In the genomic region with DNA sequence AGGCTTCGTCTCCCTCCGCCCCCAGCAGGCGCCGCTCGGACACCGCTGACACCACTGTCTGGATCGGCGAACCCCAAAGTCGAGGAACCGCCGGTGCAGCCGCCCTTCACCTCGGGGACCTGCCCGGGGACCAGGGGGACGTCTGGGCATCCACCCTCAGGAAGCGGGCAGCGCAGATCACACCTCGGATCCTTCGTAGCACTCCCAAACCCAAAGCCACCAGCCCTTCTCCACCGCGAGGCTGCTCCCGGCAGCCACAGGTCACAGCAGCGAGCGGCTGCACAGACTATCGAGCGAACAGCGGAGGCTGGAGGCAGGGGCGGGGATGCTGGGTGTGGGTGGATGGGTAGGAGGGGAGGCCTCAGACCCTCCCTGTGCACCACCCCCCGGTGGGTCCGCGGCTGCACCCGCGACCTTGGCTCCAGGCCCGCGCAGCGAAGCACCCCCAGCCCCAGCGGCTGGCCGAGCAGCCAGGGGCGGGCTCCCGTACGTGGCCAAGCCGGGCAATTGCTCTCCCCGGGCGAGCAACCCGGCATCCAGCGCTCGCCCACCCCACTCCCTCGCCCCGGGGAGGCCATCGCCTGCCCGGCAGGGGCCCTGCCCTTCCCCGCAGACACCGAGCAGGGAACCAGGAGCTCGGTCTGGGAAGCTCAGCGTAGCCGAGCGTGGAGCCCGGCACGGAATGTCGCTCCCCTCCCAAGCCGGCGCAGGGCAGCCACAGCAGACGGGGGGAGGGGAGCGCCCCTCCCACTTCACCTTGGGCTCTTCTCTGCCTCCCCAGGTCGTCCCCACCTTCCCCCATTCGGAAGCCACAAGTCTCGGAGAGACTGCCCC, we compare ENCODE assay signal across 1 cellular context.
TF ChIP-seq lines count a peak whose summit lies in the region.

No MANE protein-coding gene starts in this region.

TF ChIP-seq in H1, 55 proteins besides CTCF, POLR2A, EP300 and RAD21 (continued from another document):
- no peak for TF ChIP-seq FOSL1 (IDR thresholded peaks at IDR 0.05; ENCODE audit: insufficient read depth, low read depth, low read length)
- peak; percentile 80 for TF ChIP-seq ASH2L (IDR thresholded peaks at IDR 0.05; ENCODE audit: low read length)
- no peak for TF ChIP-seq JUND (IDR thresholded peaks at IDR 0.05; ENCODE audit: low read length)
- TF ChIP-seq CTBP2 (IDR thresholded peaks at IDR 0.05; ENCODE audit: borderline replicate concordance, insufficient read depth, insufficient read length, low read length): no peak
- no peak for TF ChIP-seq SP2 (IDR thresholded peaks at IDR 0.05; ENCODE audit: low read length)
- peak; percentile 11 for TF ChIP-seq RNF2 (IDR thresholded peaks at IDR 0.05; ENCODE audit: borderline replicate concordance, low read depth, low read length, missing control alignments, poor library complexity, severe bottlenecking)
- TF ChIP-seq KDM4A (IDR thresholded peaks at IDR 0.05; ENCODE audit: low read depth, low read length, severe bottlenecking): peak; percentile 73
- TF ChIP-seq, protein P1, sequence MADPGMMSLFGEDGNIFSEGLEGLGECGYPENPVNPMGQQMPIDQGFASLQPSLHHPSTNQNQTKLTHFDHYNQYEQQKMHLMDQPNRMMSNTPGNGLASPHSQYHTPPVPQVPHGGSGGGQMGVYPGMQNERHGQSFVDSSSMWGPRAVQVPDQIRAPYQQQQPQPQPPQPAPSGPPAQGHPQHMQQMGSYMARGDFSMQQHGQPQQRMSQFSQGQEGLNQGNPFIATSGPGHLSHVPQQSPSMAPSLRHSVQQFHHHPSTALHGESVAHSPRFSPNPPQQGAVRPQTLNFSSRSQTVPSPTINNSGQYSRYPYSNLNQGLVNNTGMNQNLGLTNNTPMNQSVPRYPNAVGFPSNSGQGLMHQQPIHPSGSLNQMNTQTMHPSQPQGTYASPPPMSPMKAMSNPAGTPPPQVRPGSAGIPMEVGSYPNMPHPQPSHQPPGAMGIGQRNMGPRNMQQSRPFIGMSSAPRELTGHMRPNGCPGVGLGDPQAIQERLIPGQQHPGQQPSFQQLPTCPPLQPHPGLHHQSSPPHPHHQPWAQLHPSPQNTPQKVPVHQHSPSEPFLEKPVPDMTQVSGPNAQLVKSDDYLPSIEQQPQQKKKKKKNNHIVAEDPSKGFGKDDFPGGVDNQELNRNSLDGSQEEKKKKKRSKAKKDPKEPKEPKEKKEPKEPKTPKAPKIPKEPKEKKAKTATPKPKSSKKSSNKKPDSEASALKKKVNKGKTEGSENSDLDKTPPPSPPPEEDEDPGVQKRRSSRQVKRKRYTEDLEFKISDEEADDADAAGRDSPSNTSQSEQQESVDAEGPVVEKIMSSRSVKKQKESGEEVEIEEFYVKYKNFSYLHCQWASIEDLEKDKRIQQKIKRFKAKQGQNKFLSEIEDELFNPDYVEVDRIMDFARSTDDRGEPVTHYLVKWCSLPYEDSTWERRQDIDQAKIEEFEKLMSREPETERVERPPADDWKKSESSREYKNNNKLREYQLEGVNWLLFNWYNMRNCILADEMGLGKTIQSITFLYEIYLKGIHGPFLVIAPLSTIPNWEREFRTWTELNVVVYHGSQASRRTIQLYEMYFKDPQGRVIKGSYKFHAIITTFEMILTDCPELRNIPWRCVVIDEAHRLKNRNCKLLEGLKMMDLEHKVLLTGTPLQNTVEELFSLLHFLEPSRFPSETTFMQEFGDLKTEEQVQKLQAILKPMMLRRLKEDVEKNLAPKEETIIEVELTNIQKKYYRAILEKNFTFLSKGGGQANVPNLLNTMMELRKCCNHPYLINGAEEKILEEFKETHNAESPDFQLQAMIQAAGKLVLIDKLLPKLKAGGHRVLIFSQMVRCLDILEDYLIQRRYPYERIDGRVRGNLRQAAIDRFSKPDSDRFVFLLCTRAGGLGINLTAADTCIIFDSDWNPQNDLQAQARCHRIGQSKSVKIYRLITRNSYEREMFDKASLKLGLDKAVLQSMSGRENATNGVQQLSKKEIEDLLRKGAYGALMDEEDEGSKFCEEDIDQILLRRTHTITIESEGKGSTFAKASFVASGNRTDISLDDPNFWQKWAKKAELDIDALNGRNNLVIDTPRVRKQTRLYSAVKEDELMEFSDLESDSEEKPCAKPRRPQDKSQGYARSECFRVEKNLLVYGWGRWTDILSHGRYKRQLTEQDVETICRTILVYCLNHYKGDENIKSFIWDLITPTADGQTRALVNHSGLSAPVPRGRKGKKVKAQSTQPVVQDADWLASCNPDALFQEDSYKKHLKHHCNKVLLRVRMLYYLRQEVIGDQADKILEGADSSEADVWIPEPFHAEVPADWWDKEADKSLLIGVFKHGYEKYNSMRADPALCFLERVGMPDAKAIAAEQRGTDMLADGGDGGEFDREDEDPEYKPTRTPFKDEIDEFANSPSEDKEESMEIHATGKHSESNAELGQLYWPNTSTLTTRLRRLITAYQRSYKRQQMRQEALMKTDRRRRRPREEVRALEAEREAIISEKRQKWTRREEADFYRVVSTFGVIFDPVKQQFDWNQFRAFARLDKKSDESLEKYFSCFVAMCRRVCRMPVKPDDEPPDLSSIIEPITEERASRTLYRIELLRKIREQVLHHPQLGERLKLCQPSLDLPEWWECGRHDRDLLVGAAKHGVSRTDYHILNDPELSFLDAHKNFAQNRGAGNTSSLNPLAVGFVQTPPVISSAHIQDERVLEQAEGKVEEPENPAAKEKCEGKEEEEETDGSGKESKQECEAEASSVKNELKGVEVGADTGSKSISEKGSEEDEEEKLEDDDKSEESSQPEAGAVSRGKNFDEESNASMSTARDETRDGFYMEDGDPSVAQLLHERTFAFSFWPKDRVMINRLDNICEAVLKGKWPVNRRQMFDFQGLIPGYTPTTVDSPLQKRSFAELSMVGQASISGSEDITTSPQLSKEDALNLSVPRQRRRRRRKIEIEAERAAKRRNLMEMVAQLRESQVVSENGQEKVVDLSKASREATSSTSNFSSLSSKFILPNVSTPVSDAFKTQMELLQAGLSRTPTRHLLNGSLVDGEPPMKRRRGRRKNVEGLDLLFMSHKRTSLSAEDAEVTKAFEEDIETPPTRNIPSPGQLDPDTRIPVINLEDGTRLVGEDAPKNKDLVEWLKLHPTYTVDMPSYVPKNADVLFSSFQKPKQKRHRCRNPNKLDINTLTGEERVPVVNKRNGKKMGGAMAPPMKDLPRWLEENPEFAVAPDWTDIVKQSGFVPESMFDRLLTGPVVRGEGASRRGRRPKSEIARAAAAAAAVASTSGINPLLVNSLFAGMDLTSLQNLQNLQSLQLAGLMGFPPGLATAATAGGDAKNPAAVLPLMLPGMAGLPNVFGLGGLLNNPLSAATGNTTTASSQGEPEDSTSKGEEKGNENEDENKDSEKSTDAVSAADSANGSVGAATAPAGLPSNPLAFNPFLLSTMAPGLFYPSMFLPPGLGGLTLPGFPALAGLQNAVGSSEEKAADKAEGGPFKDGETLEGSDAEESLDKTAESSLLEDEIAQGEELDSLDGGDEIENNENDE (IDR thresholded peaks at IDR 0.05; ENCODE audit: insufficient replicate concordance, low read length): no peak
- TF ChIP-seq SP1 (IDR thresholded peaks at IDR 0.05; ENCODE audit: low read depth, low read length): no peak
- TF ChIP-seq RBBP5 (IDR thresholded peaks at IDR 0.05; ENCODE audit: borderline replicate concordance, low read depth, low read length): peak; percentile 54; the same call in 1 of the 2 replicates
- TF ChIP-seq TEAD4 (IDR thresholded peaks at IDR 0.05; ENCODE audit: low read depth, low read length): peak; percentile 52; the same call in 1 of the 2 replicates
- TF ChIP-seq, protein P2, sequence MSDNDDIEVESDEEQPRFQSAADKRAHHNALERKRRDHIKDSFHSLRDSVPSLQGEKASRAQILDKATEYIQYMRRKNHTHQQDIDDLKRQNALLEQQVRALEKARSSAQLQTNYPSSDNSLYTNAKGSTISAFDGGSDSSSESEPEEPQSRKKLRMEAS (IDR thresholded peaks at IDR 0.05): peak; percentile 58; the same call in 1 of the 2 replicates
- TF ChIP-seq, protein P3, sequence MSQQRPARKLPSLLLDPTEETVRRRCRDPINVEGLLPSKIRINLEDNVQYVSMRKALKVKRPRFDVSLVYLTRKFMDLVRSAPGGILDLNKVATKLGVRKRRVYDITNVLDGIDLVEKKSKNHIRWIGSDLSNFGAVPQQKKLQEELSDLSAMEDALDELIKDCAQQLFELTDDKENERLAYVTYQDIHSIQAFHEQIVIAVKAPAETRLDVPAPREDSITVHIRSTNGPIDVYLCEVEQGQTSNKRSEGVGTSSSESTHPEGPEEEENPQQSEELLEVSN (IDR thresholded peaks at IDR 0.05): 0 out of 2 replicates have a peak, but pooled peaks have one; percentile 20
- TF ChIP-seq CBX8 (IDR thresholded peaks at IDR 0.05; ENCODE audit: borderline replicate concordance, low read depth, low read length): no peak
- 0 out of 2 replicates have a peak, but pooled peaks have one; percentile 12 for TF ChIP-seq EGR1 (IDR thresholded peaks at IDR 0.05; ENCODE audit: borderline replicate concordance, low read depth, low read length)
